In the genomic region with DNA sequence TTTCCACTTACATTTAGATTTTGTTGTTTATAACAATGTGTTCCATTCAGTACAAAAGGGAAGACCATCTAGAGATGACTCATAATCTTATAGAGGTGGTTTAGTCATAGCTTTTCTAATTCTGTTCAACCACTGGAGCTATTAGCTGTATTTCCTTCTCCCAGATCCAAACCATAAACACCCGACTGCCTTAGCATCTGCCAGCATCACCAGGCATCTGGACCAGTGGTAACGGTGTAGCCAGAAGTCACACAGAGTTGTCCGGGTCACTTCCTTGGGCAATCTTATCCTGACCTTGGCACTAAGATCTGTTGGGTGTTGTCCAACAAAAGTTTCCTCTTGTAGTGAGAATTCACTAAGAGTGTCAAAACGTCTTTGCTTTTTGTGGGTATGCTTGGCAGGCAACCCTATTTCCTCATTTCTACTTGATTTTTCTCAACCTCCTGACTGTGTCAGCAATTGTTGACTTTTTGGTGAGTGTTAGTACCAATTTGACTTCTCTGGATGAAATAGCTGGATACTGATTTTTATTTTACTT, we compare ENCODE assay signal across 8 cellular contexts.
DNase-seq lines count a peak whose midpoint lies in the region; ATAC-seq and TF ChIP-seq lines count a peak whose summit lies in the region.

No MANE protein-coding gene starts in this region.

- H3K4me3 Mint-ChIP-seq in activated CD4-positive, alpha-beta T cell treated with anti-CD3 and anti-CD28 coated beads for 36 hours: no peak overlapping the region
- H3K4me3 Mint-ChIP-seq in stimulated activated effector memory CD8-positive, alpha-beta T cell treated with anti-CD3 and anti-CD28 coated beads, Interleukin-12 subunit alpha, Interleukin-12 subunit beta, amount 100 ng/mL, for 72 hours: peak overlapping the region; percentile 40

- intact Hi-C loops in activated CD4-positive, alpha-beta T cell treated with anti-CD3 and anti-CD28 coated beads for 36 hours (cut with DNase I, micrococcal nuclease): no loop called here

- H3K27me3 Mint-ChIP-seq in activated CD4-positive, alpha-beta T cell treated with anti-CD3 and anti-CD28 coated beads for 36 hours: no peaks in the 10 kb centered on the region

- no peaks in the 10 kb centered on the region for H3K36me3 Mint-ChIP-seq in activated CD4-positive, alpha-beta T cell treated with anti-CD3 and anti-CD28 coated beads for 36 hours (ENCODE audit: low read depth)
- peaks cover 6% of the 10 kb centered on the region for H3K36me3 Mint-ChIP-seq in stimulated activated effector memory CD8-positive, alpha-beta T cell treated with anti-CD3 and anti-CD28 coated beads, Interleukin-12 subunit alpha, Interleukin-12 subunit beta, amount 100 ng/mL, for 72 hours

- DNase-seq in activated CD4-positive, alpha-beta T cell treated with anti-CD3 and anti-CD28 coated beads for 36 hours: no peak
- no peak for DNase-seq in activated CD4-positive, alpha-beta T cell treated with anti-CD3 and anti-CD28 coated beads for 1 hour
- DNase-seq in SIG-M5 treated with dmso at 0.1 percent for 504 hours (lab: John Stamatoyannopoulos, UW; ENCODE audit: unreplicated experiment) (peak; percentile 89), BE2C (no peak), cerebellum (ENCODE audit: low spot score) (no peak)
- DNase-seq in effector memory CD4-positive, alpha-beta T cell: no peak
- peak in 1 of 2 donors; percentile 62 for DNase-seq in stimulated activated effector memory CD8-positive, alpha-beta T cell treated with anti-CD3 and anti-CD28 coated beads, Interleukin-12 subunit alpha, Interleukin-12 subunit beta, amount 100 ng/mL, for 72 hours (ENCODE audit: low spot score in 2 of 2)

- POLR2A ChIA-PET in activated CD4-positive, alpha-beta T cell treated with anti-CD3 and anti-CD28 coated beads for 36 hours (lab: Charles Lee): no interaction called here

- CTCF ChIA-PET in activated CD4-positive, alpha-beta T cell treated with anti-CD3 and anti-CD28 coated beads for 36 hours (lab: Charles Lee): interaction anchor here (1.4 kb wide), 1 partner anchor 18 kb away, joined by 3 read pairs; no protein-coding TSS in a partner anchor

- peak overlapping the region; percentile 20 for H3K27ac Mint-ChIP-seq in activated CD4-positive, alpha-beta T cell treated with anti-CD3 and anti-CD28 coated beads for 36 hours
- H3K27ac Mint-ChIP-seq in stimulated activated effector memory CD8-positive, alpha-beta T cell treated with anti-CD3 and anti-CD28 coated beads, Interleukin-12 subunit alpha, Interleukin-12 subunit beta, amount 100 ng/mL, for 72 hours: peak overlapping the region; percentile 70

- H3K36me3 ChIP-seq in effector memory CD4-positive, alpha-beta T cell (ENCODE audit: control insufficient read depth, insufficient read depth, low read length): no peaks in the 10 kb centered on the region
- H3K36me3 ChIP-seq in BE2C: no peaks in the 10 kb centered on the region

- H3K27me3 ChIP-seq in effector memory CD4-positive, alpha-beta T cell (replicated peaks; ENCODE audit: control insufficient read depth, insufficient read depth, low read length, poor library complexity, severe bottlenecking): no peaks in the 10 kb centered on the region
- H3K27me3 ChIP-seq in BE2C: no peaks in the 10 kb centered on the region

- TF ChIP-seq CTCF in BE2C (IDR thresholded peaks at IDR 0.05; ENCODE audit: low read depth, low read length): no peak

- peaks cover 2% of the 10 kb centered on the region for H3K9me3 Mint-ChIP-seq in activated CD4-positive, alpha-beta T cell treated with anti-CD3 and anti-CD28 coated beads for 36 hours (ENCODE audit: low read depth)
- H3K9me3 Mint-ChIP-seq in stimulated activated effector memory CD8-positive, alpha-beta T cell treated with anti-CD3 and anti-CD28 coated beads, Interleukin-12 subunit alpha, Interleukin-12 subunit beta, amount 100 ng/mL, for 72 hours: no peaks in the 10 kb centered on the region

- peak overlapping the region; percentile 10 for H3K27ac ChIP-seq in effector memory CD4-positive, alpha-beta T cell (ENCODE audit: insufficient read depth, low read length, poor library complexity, severe bottlenecking)

- no peaks in the 10 kb centered on the region for H3K4me1 ChIP-seq in effector memory CD4-positive, alpha-beta T cell (ENCODE audit: control insufficient read depth, insufficient read depth, low read length, poor library complexity, severe bottlenecking)
- no peaks in the 10 kb centered on the region for H3K4me1 ChIP-seq in BE2C

- no peaks in the 10 kb centered on the region for H3K9me3 ChIP-seq in effector memory CD4-positive, alpha-beta T cell (ENCODE audit: control insufficient read depth, low read length)
- H3K9me3 ChIP-seq in BE2C: no peaks in the 10 kb centered on the region

- ATAC-seq in activated CD4-positive, alpha-beta T cell treated with anti-CD3 and anti-CD28 coated beads for 36 hours: peak; percentile 76
- ATAC-seq in stimulated activated effector memory CD8-positive, alpha-beta T cell treated with anti-CD3 and anti-CD28 coated beads, Interleukin-12 subunit alpha, Interleukin-12 subunit beta, amount 100 ng/mL, for 72 hours: peak; percentile 86
- ATAC-seq in HG03025 (IDR thresholded peaks at IDR 0.05; ENCODE audit: low FRiP score, unreplicated experiment): no peak

- peaks cover 11% of the 10 kb centered on the region for H3K4me1 Mint-ChIP-seq in activated CD4-positive, alpha-beta T cell treated with anti-CD3 and anti-CD28 coated beads for 36 hours
- peaks cover 32% of the 10 kb centered on the region for H3K4me1 Mint-ChIP-seq in stimulated activated effector memory CD8-positive, alpha-beta T cell treated with anti-CD3 and anti-CD28 coated beads, Interleukin-12 subunit alpha, Interleukin-12 subunit beta, amount 100 ng/mL, for 72 hours

- no peak overlapping the region for H3K4me3 ChIP-seq in effector memory CD4-positive, alpha-beta T cell (ENCODE audit: insufficient read depth, low read depth, low read length, poor library complexity, severe bottlenecking)
- H3K4me3 ChIP-seq in BE2C (ENCODE audit: low read depth, low read length): no peak overlapping the region
